1 cellular context compared by ENCODE assay signal in genomic region chr17:57902800-57903759, GRCh38.
TF ChIP-seq lines count a peak whose summit lies in the region.

No MANE protein-coding gene starts in this region.

TF ChIP-seq in HepG2, 621 proteins besides CTCF, POLR2A, EP300 and RAD21 (continued from another document and continues in another):
- TF ChIP-seq, protein P1, sequence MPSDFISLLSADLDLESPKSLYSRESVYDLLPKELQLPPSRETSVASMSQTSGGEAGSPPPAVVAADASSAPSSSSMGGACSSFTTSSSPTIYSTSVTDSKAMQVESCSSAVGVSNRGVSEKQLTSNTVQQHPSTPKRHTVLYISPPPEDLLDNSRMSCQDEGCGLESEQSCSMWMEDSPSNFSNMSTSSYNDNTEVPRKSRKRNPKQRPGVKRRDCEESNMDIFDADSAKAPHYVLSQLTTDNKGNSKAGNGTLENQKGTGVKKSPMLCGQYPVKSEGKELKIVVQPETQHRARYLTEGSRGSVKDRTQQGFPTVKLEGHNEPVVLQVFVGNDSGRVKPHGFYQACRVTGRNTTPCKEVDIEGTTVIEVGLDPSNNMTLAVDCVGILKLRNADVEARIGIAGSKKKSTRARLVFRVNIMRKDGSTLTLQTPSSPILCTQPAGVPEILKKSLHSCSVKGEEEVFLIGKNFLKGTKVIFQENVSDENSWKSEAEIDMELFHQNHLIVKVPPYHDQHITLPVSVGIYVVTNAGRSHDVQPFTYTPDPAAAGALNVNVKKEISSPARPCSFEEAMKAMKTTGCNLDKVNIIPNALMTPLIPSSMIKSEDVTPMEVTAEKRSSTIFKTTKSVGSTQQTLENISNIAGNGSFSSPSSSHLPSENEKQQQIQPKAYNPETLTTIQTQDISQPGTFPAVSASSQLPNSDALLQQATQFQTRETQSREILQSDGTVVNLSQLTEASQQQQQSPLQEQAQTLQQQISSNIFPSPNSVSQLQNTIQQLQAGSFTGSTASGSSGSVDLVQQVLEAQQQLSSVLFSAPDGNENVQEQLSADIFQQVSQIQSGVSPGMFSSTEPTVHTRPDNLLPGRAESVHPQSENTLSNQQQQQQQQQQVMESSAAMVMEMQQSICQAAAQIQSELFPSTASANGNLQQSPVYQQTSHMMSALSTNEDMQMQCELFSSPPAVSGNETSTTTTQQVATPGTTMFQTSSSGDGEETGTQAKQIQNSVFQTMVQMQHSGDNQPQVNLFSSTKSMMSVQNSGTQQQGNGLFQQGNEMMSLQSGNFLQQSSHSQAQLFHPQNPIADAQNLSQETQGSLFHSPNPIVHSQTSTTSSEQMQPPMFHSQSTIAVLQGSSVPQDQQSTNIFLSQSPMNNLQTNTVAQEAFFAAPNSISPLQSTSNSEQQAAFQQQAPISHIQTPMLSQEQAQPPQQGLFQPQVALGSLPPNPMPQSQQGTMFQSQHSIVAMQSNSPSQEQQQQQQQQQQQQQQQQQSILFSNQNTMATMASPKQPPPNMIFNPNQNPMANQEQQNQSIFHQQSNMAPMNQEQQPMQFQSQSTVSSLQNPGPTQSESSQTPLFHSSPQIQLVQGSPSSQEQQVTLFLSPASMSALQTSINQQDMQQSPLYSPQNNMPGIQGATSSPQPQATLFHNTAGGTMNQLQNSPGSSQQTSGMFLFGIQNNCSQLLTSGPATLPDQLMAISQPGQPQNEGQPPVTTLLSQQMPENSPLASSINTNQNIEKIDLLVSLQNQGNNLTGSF (CRISPR knock-in tag; IDR thresholded peaks at IDR 0.05), result no peak
- TF ChIP-seq TP53 (CRISPR knock-in tag; conservative IDR thresholded peaks at IDR 0.05) (no peak), REL (CRISPR knock-in tag; conservative IDR thresholded peaks at IDR 0.05) (no peak), GTF3A (CRISPR knock-in tag; conservative IDR thresholded peaks at IDR 0.05) (no peak), ZNF598 (CRISPR knock-in tag; IDR thresholded peaks at IDR 0.05; ENCODE audit: borderline replicate concordance) (0 out of 2 replicates have a peak, but pooled peaks have one; percentile 51), GABPA (IDR thresholded peaks at IDR 0.05; ENCODE audit: low read depth, low read length) (no peak), GABPA (CRISPR knock-in tag; IDR thresholded peaks at IDR 0.05; ENCODE audit: low read depth) (peak; percentile 75), DNMT3B (CRISPR knock-in tag; conservative IDR thresholded peaks at IDR 0.05) (no peak), DZIP1 (CRISPR knock-in tag; IDR thresholded peaks at IDR 0.05) (no peak), ZBTB44 (CRISPR knock-in tag; IDR thresholded peaks at IDR 0.05) (no peak), NFATC3 (CRISPR knock-in tag; IDR thresholded peaks at IDR 0.05) (peak; percentile 78; the same call in 1 of the 2 replicates), SATB2 (CRISPR knock-in tag; IDR thresholded peaks at IDR 0.05) (no peak), CBX1 (IDR thresholded peaks at IDR 0.05; ENCODE audit: low read depth) (peak; percentile 74), ATF1 (CRISPR knock-in tag; IDR thresholded peaks at IDR 0.05) (no peak), PRDM4 (CRISPR knock-in tag; IDR thresholded peaks at IDR 0.05; ENCODE audit: borderline replicate concordance) (no peak), RARA (CRISPR knock-in tag; IDR thresholded peaks at IDR 0.05) (peak; percentile 77), RERE (CRISPR knock-in tag; IDR thresholded peaks at IDR 0.05; ENCODE audit: low read depth) (peak; percentile 61; the same call in 1 of the 2 replicates), ZFY (CRISPR knock-in tag; IDR thresholded peaks at IDR 0.05) (peak; percentile 63), ATF2 (CRISPR knock-in tag; IDR thresholded peaks at IDR 0.05) (peak; percentile 87), FOXO4 (CRISPR knock-in tag; conservative IDR thresholded peaks at IDR 0.05) (no peak), AGO2 (optimal IDR thresholded peaks at IDR 0.05; ENCODE audit: low read depth, low read length) (no peak), CCAR2 (optimal IDR thresholded peaks at IDR 0.05; ENCODE audit: low read depth, low read length) (peak; percentile 39), ZNF530 (CRISPR knock-in tag; IDR thresholded peaks at IDR 0.05; ENCODE audit: low read depth) (no peak), ZNF747 (CRISPR knock-in tag; IDR thresholded peaks at IDR 0.05; ENCODE audit: borderline replicate concordance) (no peak), FOXK2 (IDR thresholded peaks at IDR 0.05) (no peak), ARNTL (CRISPR knock-in tag; IDR thresholded peaks at IDR 0.05) (no peak), CCDC6 (CRISPR knock-in tag; IDR thresholded peaks at IDR 0.05) (no peak)
- TF ChIP-seq, protein P2, sequence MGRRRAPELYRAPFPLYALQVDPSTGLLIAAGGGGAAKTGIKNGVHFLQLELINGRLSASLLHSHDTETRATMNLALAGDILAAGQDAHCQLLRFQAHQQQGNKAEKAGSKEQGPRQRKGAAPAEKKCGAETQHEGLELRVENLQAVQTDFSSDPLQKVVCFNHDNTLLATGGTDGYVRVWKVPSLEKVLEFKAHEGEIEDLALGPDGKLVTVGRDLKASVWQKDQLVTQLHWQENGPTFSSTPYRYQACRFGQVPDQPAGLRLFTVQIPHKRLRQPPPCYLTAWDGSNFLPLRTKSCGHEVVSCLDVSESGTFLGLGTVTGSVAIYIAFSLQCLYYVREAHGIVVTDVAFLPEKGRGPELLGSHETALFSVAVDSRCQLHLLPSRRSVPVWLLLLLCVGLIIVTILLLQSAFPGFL (CRISPR knock-in tag; IDR thresholded peaks at IDR 0.05), result no peak
- TF ChIP-seq, protein P3, sequence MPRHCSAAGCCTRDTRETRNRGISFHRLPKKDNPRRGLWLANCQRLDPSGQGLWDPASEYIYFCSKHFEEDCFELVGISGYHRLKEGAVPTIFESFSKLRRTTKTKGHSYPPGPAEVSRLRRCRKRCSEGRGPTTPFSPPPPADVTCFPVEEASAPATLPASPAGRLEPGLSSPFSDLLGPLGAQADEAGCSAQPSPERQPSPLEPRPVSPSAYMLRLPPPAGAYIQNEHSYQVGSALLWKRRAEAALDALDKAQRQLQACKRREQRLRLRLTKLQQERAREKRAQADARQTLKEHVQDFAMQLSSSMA (CRISPR knock-in tag; IDR thresholded peaks at IDR 0.05), result peak; percentile 87; the same call in 1 of the 2 replicates
- TF ChIP-seq, protein P4, sequence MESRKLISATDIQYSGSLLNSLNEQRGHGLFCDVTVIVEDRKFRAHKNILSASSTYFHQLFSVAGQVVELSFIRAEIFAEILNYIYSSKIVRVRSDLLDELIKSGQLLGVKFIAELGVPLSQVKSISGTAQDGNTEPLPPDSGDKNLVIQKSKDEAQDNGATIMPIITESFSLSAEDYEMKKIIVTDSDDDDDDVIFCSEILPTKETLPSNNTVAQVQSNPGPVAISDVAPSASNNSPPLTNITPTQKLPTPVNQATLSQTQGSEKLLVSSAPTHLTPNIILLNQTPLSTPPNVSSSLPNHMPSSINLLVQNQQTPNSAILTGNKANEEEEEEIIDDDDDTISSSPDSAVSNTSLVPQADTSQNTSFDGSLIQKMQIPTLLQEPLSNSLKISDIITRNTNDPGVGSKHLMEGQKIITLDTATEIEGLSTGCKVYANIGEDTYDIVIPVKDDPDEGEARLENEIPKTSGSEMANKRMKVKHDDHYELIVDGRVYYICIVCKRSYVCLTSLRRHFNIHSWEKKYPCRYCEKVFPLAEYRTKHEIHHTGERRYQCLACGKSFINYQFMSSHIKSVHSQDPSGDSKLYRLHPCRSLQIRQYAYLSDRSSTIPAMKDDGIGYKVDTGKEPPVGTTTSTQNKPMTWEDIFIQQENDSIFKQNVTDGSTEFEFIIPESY (CRISPR knock-in tag; IDR thresholded peaks at IDR 0.05), result peak; percentile 59; the same call in 1 of the 2 replicates
